Comparison of ENCODE assay signal across 13 cellular contexts in the genomic region with DNA sequence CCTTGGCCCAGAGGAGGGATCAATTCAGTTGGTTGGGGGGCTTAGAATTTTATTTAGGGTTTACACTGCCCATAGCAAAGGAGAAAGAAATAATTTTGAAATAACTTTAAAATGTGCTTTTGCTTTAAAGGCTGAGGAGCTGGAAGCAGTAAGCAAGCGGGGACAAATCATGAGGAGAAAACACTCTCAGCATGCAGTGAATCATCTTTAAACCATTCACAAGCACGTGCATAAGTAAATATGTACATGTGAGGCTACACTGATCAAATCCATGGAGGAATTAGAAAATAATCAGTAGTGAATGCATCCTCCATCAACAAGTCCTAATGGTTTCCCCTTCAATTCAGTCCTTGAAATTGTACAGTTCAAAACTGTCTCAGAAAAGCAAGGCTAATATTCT.
DNase-seq lines count a peak whose midpoint lies in the region; ATAC-seq and TF ChIP-seq lines count a peak whose summit lies in the region.
"Had no signal": no experiment of that assay in that cellular context is flagged by ENCODE, and none has a peak within 500 bp of the region (broad histone marks: within the 10 kb centered on the region; RNA-seq: fewer than 3 reads in every experiment).

No MANE protein-coding gene starts in this region.

- ATAC-seq in RWPE2 (ENCODE audit: low read depth) (peak; percentile 63), HG02588 (IDR thresholded peaks at IDR 0.05; ENCODE audit: unreplicated experiment) (no peak)
- ATAC-seq: left lobe of liver had no signal

- H3K36me3 ChIP-seq in RWPE2 (ENCODE audit: low read depth) = no peaks in the 10 kb centered on the region
- H3K36me3 ChIP-seq: suprapubic skin had no signal

- H3K27me3 ChIP-seq in RWPE2 (ENCODE audit: insufficient read depth, poor library complexity, severe bottlenecking) = no peaks in the 10 kb centered on the region
- H3K27me3 ChIP-seq: suprapubic skin had no signal

- H3K27ac ChIP-seq in RWPE2 (ENCODE audit: poor library complexity, severe bottlenecking) = peak overlapping the region; percentile 77
- H3K27ac ChIP-seq: parathyroid adenoma, suprapubic skin had no signal

- H3K4me3 ChIP-seq in RWPE2 (ENCODE audit: severe bottlenecking) (no peak overlapping the region), fibroblast of pulmonary artery (replicated peaks; ENCODE audit: low read depth, low read length) (no peak overlapping the region)
- H3K4me3 ChIP-seq: suprapubic skin had no signal

- DNase-seq in EL (peak; percentile 83), RWPE2 (ENCODE audit: low spot score) (no peak), fibroblast of pulmonary artery (ENCODE audit: low read depth) (peak; percentile 82), renal cortical epithelial cell (ENCODE audit: low read depth) (peak; percentile 88), ecto neural progenitor cell (ENCODE audit: low spot score) (no peak), amniotic stem cell (lab: John Stamatoyannopoulos, UW) (no peak), AML-193 (lab: John Stamatoyannopoulos, UW) (no peak)
- DNase-seq: NCI-H1694; stimulated activated CD4-positive, alpha-beta T cell treated with anti-CD3 and anti-CD28 coated beads, Interleukin-4, amount 100 ng/mL, for 24 hours had no signal

- peaks cover 29% of the 10 kb centered on the region for H3K4me1 ChIP-seq in RWPE2 (ENCODE audit: insufficient read depth, poor library complexity, severe bottlenecking)
- H3K4me1 ChIP-seq: parathyroid adenoma had no signal

- TF ChIP-seq CTCF in RWPE2 (IDR thresholded peaks at IDR 0.05; ENCODE audit: poor library complexity, severe bottlenecking) (no peak), fibroblast of pulmonary artery (IDR thresholded peaks at IDR 0.05; ENCODE audit: low read length, missing control alignments) (no peak)

- H3K9me3 ChIP-seq in RWPE2 (ENCODE audit: severe bottlenecking) = no peaks in the 10 kb centered on the region
- H3K9me3 ChIP-seq: suprapubic skin had no signal

Comparison
In these comparisons a context has a peak if more than half of its experiments do, and no peak if none do; other contexts are left out.
1. DNase-seq: peak in EL (single experiment), fibroblast of pulmonary artery (single experiment) and renal cortical epithelial cell (single experiment); none in RWPE2 (single experiment), ecto neural progenitor cell (single experiment), amniotic stem cell (single experiment) and AML-193 (0 of 2).